Comparison of ENCODE assay signal across 11 cellular contexts in genomic region chr17:43090022-43090421, GRCh38.
"Had no signal": no experiment of that assay in that cellular context is flagged by ENCODE, and none has a peak within 500 bp of the region (broad histone marks: within the 10 kb centered on the region; RNA-seq: fewer than 3 reads in every experiment).

No MANE protein-coding gene starts in this region.

- H3K4me3 ChIP-seq: GM23248, GM23338, HAP-1 had no signal

- H3K27ac Mint-ChIP-seq: GM23338, HFFc6 had no signal

- H2AFZ ChIP-seq: GM23248, GM23338 had no signal

- H3K4me3 Mint-ChIP-seq: GM23338, H9, HFFc6 had no signal

- H3K9me3 Mint-ChIP-seq: GM23338, H9, HFFc6 had no signal

- H3K27ac ChIP-seq: GM23248 had no signal

- H3K9me3 ChIP-seq: HAP-1 had no signal

- ATAC-seq: GM23338, HCT116 had no signal

- H3K9ac ChIP-seq: GM23248 had no signal

- H3K4me1 Mint-ChIP-seq: H9 had no signal

- H3K4me2 ChIP-seq: GM23338 had no signal

- FAIRE-seq: H1, H54 had no signal

- DNase-seq: GM23248, GOT3, H7, H9, HCEC 1CT, HFFc6 had no signal

- H3K4me1 ChIP-seq: HAP-1 had no signal
